2 cellular contexts compared by ENCODE assay signal in the genomic region with DNA sequence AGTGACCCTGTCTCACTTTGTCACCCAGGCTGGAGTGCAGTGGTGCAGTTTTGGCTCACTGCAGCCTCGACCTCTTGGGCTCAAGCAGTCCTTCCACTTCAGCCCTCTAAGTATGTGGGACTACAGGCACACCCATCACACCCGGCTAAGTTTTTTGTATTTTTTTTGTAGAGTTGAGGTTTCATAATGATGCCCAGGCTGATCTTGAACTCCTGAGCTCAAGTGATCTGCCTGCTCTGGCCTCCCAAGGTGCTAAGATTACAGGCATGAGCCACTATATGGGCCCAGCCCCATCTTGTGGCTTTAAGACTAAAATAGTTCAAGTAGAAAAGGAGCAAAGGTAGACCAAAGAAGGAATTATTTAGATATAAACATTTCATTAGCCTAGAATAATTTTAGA.
TF ChIP-seq lines count a peak whose summit lies in the region.

No MANE protein-coding gene starts in this region.

TF ChIP-seq in K562, 482 proteins besides CTCF, POLR2A, EP300 and RAD21:
- no peak for TF ChIP-seq SMARCA5 (IDR thresholded peaks at IDR 0.05)
- no peak for TF ChIP-seq ELF2 (CRISPR knock-in tag; IDR thresholded peaks at IDR 0.05)
- TF ChIP-seq SAFB2 (IDR thresholded peaks at IDR 0.05; ENCODE audit: borderline replicate concordance, low read depth, low read length, severe bottlenecking) = no peak
- TF ChIP-seq NCOA4 (IDR thresholded peaks at IDR 0.05; ENCODE audit: partially characterized antibody) = no peak
- TF ChIP-seq HDAC1 (IDR thresholded peaks at IDR 0.05) = no peak
- TF ChIP-seq HES1 (IDR thresholded peaks at IDR 0.05; ENCODE audit: low read depth) = no peak
- no peak for TF ChIP-seq ZNF561 (CRISPR knock-in tag; conservative IDR thresholded peaks at IDR 0.05)
- TF ChIP-seq HEY1 (CRISPR knock-in tag; IDR thresholded peaks at IDR 0.05; ENCODE audit: borderline replicate concordance) = no peak
- TF ChIP-seq MYBL2 (IDR thresholded peaks at IDR 0.05; ENCODE audit: low read depth) = no peak
- no peak for TF ChIP-seq MYBL2 (CRISPR knock-in tag; IDR thresholded peaks at IDR 0.05; ENCODE audit: borderline replicate concordance)
- no peak for TF ChIP-seq EP400 (IDR thresholded peaks at IDR 0.05)
- TF ChIP-seq ZNF165 (CRISPR knock-in tag; IDR thresholded peaks at IDR 0.05; ENCODE audit: borderline replicate concordance) = no peak
- no peak for TF ChIP-seq CBX1 (IDR thresholded peaks at IDR 0.05; ENCODE audit: low read depth)
- no peak for TF ChIP-seq SAP30 (IDR thresholded peaks at IDR 0.05; ENCODE audit: borderline replicate concordance, insufficient read depth, low read depth, low read length, poor library complexity, severe bottlenecking)
- TF ChIP-seq TFAP4 (CRISPR knock-in tag; IDR thresholded peaks at IDR 0.05; ENCODE audit: borderline replicate concordance) = no peak
- no peak for TF ChIP-seq ZFP36 (IDR thresholded peaks at IDR 0.05; ENCODE audit: low read depth, low read length, partially characterized antibody)
- TF ChIP-seq SOX6 (IDR thresholded peaks at IDR 0.05) = no peak
- TF ChIP-seq ZNF354B (CRISPR knock-in tag; IDR thresholded peaks at IDR 0.05) = no peak
- TF ChIP-seq SIN3A (IDR thresholded peaks at IDR 0.05; ENCODE audit: borderline replicate concordance in 2 of 2, control insufficient read depth in 1 of 2, low read depth in 2 of 2, low read length in 2 of 2) = no peak

TF ChIP-seq in GM23338, 12 proteins besides CTCF, POLR2A, EP300 and RAD21:
- TF ChIP-seq EZH2phosphoT487 (IDR thresholded peaks at IDR 0.05; ENCODE audit: unreplicated experiment) (no peak), STAT1 (IDR thresholded peaks at IDR 0.05; ENCODE audit: unreplicated experiment) (no peak), NANOG (IDR thresholded peaks at IDR 0.05; ENCODE audit: borderline replicate concordance) (no peak), CREB1 (CRISPR knock-in tag; IDR thresholded peaks at IDR 0.05; ENCODE audit: low read depth) (no peak), ZNF331 (CRISPR knock-in tag; IDR thresholded peaks at IDR 0.05; ENCODE audit: low read depth) (no peak), POLR2AphosphoS5 (IDR thresholded peaks at IDR 0.05; ENCODE audit: low read depth) (no peak), EZH2 (IDR thresholded peaks at IDR 0.05; ENCODE audit: low read depth, unreplicated experiment) (no peak), ZNF462 (CRISPR knock-in tag; IDR thresholded peaks at IDR 0.05) (no peak), JUNB (IDR thresholded peaks at IDR 0.05; ENCODE audit: unreplicated experiment) (no peak), ZNF114 (CRISPR knock-in tag; IDR thresholded peaks at IDR 0.05) (no peak)
- TF ChIP-seq, protein P1, sequence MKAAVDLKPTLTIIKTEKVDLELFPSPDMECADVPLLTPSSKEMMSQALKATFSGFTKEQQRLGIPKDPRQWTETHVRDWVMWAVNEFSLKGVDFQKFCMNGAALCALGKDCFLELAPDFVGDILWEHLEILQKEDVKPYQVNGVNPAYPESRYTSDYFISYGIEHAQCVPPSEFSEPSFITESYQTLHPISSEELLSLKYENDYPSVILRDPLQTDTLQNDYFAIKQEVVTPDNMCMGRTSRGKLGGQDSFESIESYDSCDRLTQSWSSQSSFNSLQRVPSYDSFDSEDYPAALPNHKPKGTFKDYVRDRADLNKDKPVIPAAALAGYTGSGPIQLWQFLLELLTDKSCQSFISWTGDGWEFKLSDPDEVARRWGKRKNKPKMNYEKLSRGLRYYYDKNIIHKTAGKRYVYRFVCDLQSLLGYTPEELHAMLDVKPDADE (IDR thresholded peaks at IDR 0.05) = no peak
- TF ChIP-seq, protein P2, sequence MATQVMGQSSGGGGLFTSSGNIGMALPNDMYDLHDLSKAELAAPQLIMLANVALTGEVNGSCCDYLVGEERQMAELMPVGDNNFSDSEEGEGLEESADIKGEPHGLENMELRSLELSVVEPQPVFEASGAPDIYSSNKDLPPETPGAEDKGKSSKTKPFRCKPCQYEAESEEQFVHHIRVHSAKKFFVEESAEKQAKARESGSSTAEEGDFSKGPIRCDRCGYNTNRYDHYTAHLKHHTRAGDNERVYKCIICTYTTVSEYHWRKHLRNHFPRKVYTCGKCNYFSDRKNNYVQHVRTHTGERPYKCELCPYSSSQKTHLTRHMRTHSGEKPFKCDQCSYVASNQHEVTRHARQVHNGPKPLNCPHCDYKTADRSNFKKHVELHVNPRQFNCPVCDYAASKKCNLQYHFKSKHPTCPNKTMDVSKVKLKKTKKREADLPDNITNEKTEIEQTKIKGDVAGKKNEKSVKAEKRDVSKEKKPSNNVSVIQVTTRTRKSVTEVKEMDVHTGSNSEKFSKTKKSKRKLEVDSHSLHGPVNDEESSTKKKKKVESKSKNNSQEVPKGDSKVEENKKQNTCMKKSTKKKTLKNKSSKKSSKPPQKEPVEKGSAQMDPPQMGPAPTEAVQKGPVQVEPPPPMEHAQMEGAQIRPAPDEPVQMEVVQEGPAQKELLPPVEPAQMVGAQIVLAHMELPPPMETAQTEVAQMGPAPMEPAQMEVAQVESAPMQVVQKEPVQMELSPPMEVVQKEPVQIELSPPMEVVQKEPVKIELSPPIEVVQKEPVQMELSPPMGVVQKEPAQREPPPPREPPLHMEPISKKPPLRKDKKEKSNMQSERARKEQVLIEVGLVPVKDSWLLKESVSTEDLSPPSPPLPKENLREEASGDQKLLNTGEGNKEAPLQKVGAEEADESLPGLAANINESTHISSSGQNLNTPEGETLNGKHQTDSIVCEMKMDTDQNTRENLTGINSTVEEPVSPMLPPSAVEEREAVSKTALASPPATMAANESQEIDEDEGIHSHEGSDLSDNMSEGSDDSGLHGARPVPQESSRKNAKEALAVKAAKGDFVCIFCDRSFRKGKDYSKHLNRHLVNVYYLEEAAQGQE (IDR thresholded peaks at IDR 0.05; ENCODE audit: unreplicated experiment) = no peak
